In genomic region chr1:20400341-20401177, GRCh38 we compare ENCODE assay signal across 17 cellular contexts.
DNase-seq lines count a peak whose midpoint lies in the region; ATAC-seq lines count a peak whose summit lies in the region.
"Had no signal": no experiment of that assay in that cellular context is flagged by ENCODE, and none has a peak within 500 bp of the region (broad histone marks: within the 10 kb centered on the region; RNA-seq: fewer than 3 reads in every experiment).

No MANE protein-coding gene starts in this region.

- peak overlapping the region; percentile 63 for H3K27ac Mint-ChIP-seq in activated naive CD8-positive, alpha-beta T cell treated with anti-CD3 and anti-CD28 coated beads for 36 hours
- H3K27ac Mint-ChIP-seq in activated naive CD8-positive, alpha-beta T cell treated with anti-CD3 and anti-CD28 coated beads, Interleukin-2, amount 50 U/mL, for 24 hours, result no peak overlapping the region
- no peak overlapping the region for H3K27ac Mint-ChIP-seq in stimulated activated naive B cell treated with anti-CD40 and anti-IgM and Interleukin-4, amounts not matched to agents 10 μg/mL and 1 μg/mL and 100 μg/mL, for 72 hours
- no peak overlapping the region for H3K27ac Mint-ChIP-seq in activated CD4-positive, alpha-beta memory T cell treated with anti-CD3 and anti-CD28 coated beads for 36 hours
- H3K27ac Mint-ChIP-seq: activated T-helper 2 cell treated with anti-CD3 and anti-CD28 coated beads, Interferon-gamma antibody, Interleukin-2, Interleukin-4, amounts not matched to agents 10 μg/mL and 5 μg/mL and 100 μg/mL, durations not matched to agents 14 hours and 24 hours and 36 hours had no signal

- H3K4me1 Mint-ChIP-seq in activated naive CD8-positive, alpha-beta T cell treated with anti-CD3 and anti-CD28 coated beads for 36 hours, result no peaks in the 10 kb centered on the region
- H3K4me1 Mint-ChIP-seq in activated naive CD8-positive, alpha-beta T cell treated with anti-CD3 and anti-CD28 coated beads, Interleukin-2, amount 50 U/mL, for 24 hours, result no peaks in the 10 kb centered on the region
- peaks cover 5 to 8% of the 10 kb centered on the region in 2 donors for H3K4me1 Mint-ChIP-seq in stimulated activated naive B cell treated with anti-CD40 and anti-IgM and Interleukin-4, amounts not matched to agents 10 μg/mL and 1 μg/mL and 100 μg/mL, for 72 hours
- H3K4me1 Mint-ChIP-seq in activated CD4-positive, alpha-beta memory T cell treated with anti-CD3 and anti-CD28 coated beads for 36 hours (ENCODE audit: low read depth), result no peaks in the 10 kb centered on the region

- no peak overlapping the region for H3K4me3 Mint-ChIP-seq in activated naive CD8-positive, alpha-beta T cell treated with anti-CD3 and anti-CD28 coated beads for 36 hours
- H3K4me3 Mint-ChIP-seq in activated naive CD8-positive, alpha-beta T cell treated with anti-CD3 and anti-CD28 coated beads, Interleukin-2, amount 50 U/mL, for 24 hours, result no peak overlapping the region
- H3K4me3 Mint-ChIP-seq in stimulated activated naive B cell treated with anti-CD40 and anti-IgM and Interleukin-4, amounts not matched to agents 10 μg/mL and 1 μg/mL and 100 μg/mL, for 72 hours, result no peak overlapping the region
- no peak overlapping the region for H3K4me3 Mint-ChIP-seq in activated CD4-positive, alpha-beta memory T cell treated with anti-CD3 and anti-CD28 coated beads for 36 hours

- DNase-seq in activated naive CD8-positive, alpha-beta T cell treated with anti-CD3 and anti-CD28 coated beads for 36 hours, result no peak
- DNase-seq in activated naive CD8-positive, alpha-beta T cell treated with anti-CD3 and anti-CD28 coated beads, Interleukin-2, amount 50 U/mL, for 24 hours, result no peak
- peak; percentile 58 for DNase-seq in RPMI7951 (ENCODE audit: low read depth)
- DNase-seq in islet precursor cell, result peak; percentile 32
- no peak for DNase-seq in stimulated activated naive B cell treated with anti-CD40 and anti-IgM and Interleukin-4, amounts not matched to agents 10 μg/mL and 1 μg/mL and 100 μg/mL, for 72 hours
- no peak for DNase-seq in activated CD4-positive, alpha-beta memory T cell treated with anti-CD3 and anti-CD28 coated beads for 36 hours
- DNase-seq: effector CD4-positive, alpha-beta T cell; KG1; NCI-H1048; NCI-H2029 treated with DMSO at 0.1 percent for 48 hours; NCI-H446 treated with DMSO at 0.1 percent for 48 hours; NK-92 treated with Interleukin-12 subunit alpha and Interleukin-12 subunit beta, amount 100 ng/mL, for 24 hours; stimulated activated CD4-positive, alpha-beta T cell treated with anti-CD3 and anti-CD28 coated beads, Interleukin-2, amount 100 ng/mL, for 24 hours had no signal

- H3K27me3 Mint-ChIP-seq in activated naive CD8-positive, alpha-beta T cell treated with anti-CD3 and anti-CD28 coated beads for 36 hours, result peaks cover 48% of the 10 kb centered on the region
- H3K27me3 Mint-ChIP-seq in activated naive CD8-positive, alpha-beta T cell treated with anti-CD3 and anti-CD28 coated beads, Interleukin-2, amount 50 U/mL, for 24 hours, result peaks cover 42% of the 10 kb centered on the region
- peaks cover 40 to 73% of the 10 kb centered on the region in 2 donors for H3K27me3 Mint-ChIP-seq in stimulated activated naive B cell treated with anti-CD40 and anti-IgM and Interleukin-4, amounts not matched to agents 10 μg/mL and 1 μg/mL and 100 μg/mL, for 72 hours
- peaks cover 50% of the 10 kb centered on the region for H3K27me3 Mint-ChIP-seq in activated CD4-positive, alpha-beta memory T cell treated with anti-CD3 and anti-CD28 coated beads for 36 hours

- peaks cover 4% of the 10 kb centered on the region for H3K9me3 Mint-ChIP-seq in activated naive CD8-positive, alpha-beta T cell treated with anti-CD3 and anti-CD28 coated beads for 36 hours
- H3K9me3 Mint-ChIP-seq in activated naive CD8-positive, alpha-beta T cell treated with anti-CD3 and anti-CD28 coated beads, Interleukin-2, amount 50 U/mL, for 24 hours, result peaks cover 1% of the 10 kb centered on the region
- H3K9me3 Mint-ChIP-seq in stimulated activated naive B cell treated with anti-CD40 and anti-IgM and Interleukin-4, amounts not matched to agents 10 μg/mL and 1 μg/mL and 100 μg/mL, for 72 hours, result peaks cover 0 to 5% of the 10 kb centered on the region in 2 donors
- H3K9me3 Mint-ChIP-seq in activated CD4-positive, alpha-beta memory T cell treated with anti-CD3 and anti-CD28 coated beads for 36 hours, result peaks cover 3% of the 10 kb centered on the region
- H3K9me3 Mint-ChIP-seq: activated T-helper 2 cell treated with anti-CD3 and anti-CD28 coated beads, Interferon-gamma antibody, Interleukin-2, Interleukin-4, amounts not matched to agents 10 μg/mL and 5 μg/mL and 100 μg/mL, durations not matched to agents 14 hours and 24 hours and 36 hours had no signal

- no peaks in the 10 kb centered on the region for H3K36me3 Mint-ChIP-seq in activated naive CD8-positive, alpha-beta T cell treated with anti-CD3 and anti-CD28 coated beads for 36 hours
- no peaks in the 10 kb centered on the region for H3K36me3 Mint-ChIP-seq in activated naive CD8-positive, alpha-beta T cell treated with anti-CD3 and anti-CD28 coated beads, Interleukin-2, amount 50 U/mL, for 24 hours (ENCODE audit: low read depth)
- no peaks in the 10 kb centered on the region for H3K36me3 Mint-ChIP-seq in stimulated activated naive B cell treated with anti-CD40 and anti-IgM and Interleukin-4, amounts not matched to agents 10 μg/mL and 1 μg/mL and 100 μg/mL, for 72 hours
- no peaks in the 10 kb centered on the region for H3K36me3 Mint-ChIP-seq in activated CD4-positive, alpha-beta memory T cell treated with anti-CD3 and anti-CD28 coated beads for 36 hours

- CTCF ChIA-PET in activated CD4-positive, alpha-beta memory T cell treated with anti-CD3 and anti-CD28 coated beads for 36 hours (lab: Charles Lee), result no interaction called here

- ATAC-seq in activated naive CD8-positive, alpha-beta T cell treated with anti-CD3 and anti-CD28 coated beads, Interleukin-2, amount 50 U/mL, for 24 hours, result no peak
- ATAC-seq in stimulated activated naive B cell treated with anti-CD40 and anti-IgM and Interleukin-4, amounts not matched to agents 10 μg/mL and 1 μg/mL and 100 μg/mL, for 72 hours (replicated peaks), result peak; percentile 39 to 62
- ATAC-seq in HG02623 (IDR thresholded peaks at IDR 0.05; ENCODE audit: unreplicated experiment) (no peak), GM21529 (IDR thresholded peaks at IDR 0.05; ENCODE audit: unreplicated experiment) (no peak)
- ATAC-seq: pancreas had no signal

- intact Hi-C loops in activated CD4-positive, alpha-beta memory T cell treated with anti-CD3 and anti-CD28 coated beads for 36 hours (cut with micrococcal nuclease), result no loop called here

- POLR2A ChIA-PET in activated CD4-positive, alpha-beta memory T cell treated with anti-CD3 and anti-CD28 coated beads for 36 hours (lab: Charles Lee), result no interaction called here

Comparison
In these comparisons a context has a peak if more than half of its experiments do, and no peak if none do; other contexts are left out.
1. DNase-seq: peak in RPMI7951 (single experiment) and islet precursor cell (single experiment); none in activated naive CD8-positive, alpha-beta T cell treated with anti-CD3 and anti-CD28 coated beads for 36 hours (single experiment), activated naive CD8-positive, alpha-beta T cell treated with anti-CD3 and anti-CD28 coated beads, Interleukin-2, amount 50 U/mL, for 24 hours (single experiment), stimulated activated naive B cell treated with anti-CD40 and anti-IgM and Interleukin-4, amounts not matched to agents 10 μg/mL and 1 μg/mL and 100 μg/mL, for 72 hours (single experiment) and activated CD4-positive, alpha-beta memory T cell treated with anti-CD3 and anti-CD28 coated beads for 36 hours (single experiment).
2. ATAC-seq: peak in stimulated activated naive B cell treated with anti-CD40 and anti-IgM and Interleukin-4, amounts not matched to agents 10 μg/mL and 1 μg/mL and 100 μg/mL, for 72 hours (2 of 2); none in activated naive CD8-positive, alpha-beta T cell treated with anti-CD3 and anti-CD28 coated beads, Interleukin-2, amount 50 U/mL, for 24 hours (single experiment), HG02623 (single experiment) and GM21529 (single experiment).